In genomic region chr7:112252691-112253090, GRCh38 we compare ENCODE assay signal across 20 cellular contexts. TPM values are rescaled to one million over a fixed set of nuclear protein-coding genes. Genes with fewer than 3 reads are reported as not detected.
DNase-seq lines count a peak whose midpoint lies in the region; ATAC-seq and TF ChIP-seq lines count a peak whose summit lies in the region.
"Had no signal": no experiment of that assay in that cellular context is flagged by ENCODE, and none has a peak within 500 bp of the region (broad histone marks: within the 10 kb centered on the region; RNA-seq: fewer than 3 reads in every experiment).

No MANE protein-coding gene starts in this region.

- peaks cover 4% of the 10 kb centered on the region for H3K9me3 Mint-ChIP-seq in memory B cell
- H3K9me3 Mint-ChIP-seq in effector memory CD8-positive, alpha-beta T cell, result no peaks in the 10 kb centered on the region

- H3K27me3 ChIP-seq in SK-N-SH (ENCODE audit: insufficient read depth) (no peaks in the 10 kb centered on the region), PC-3 (ENCODE audit: low read length) (no peaks in the 10 kb centered on the region)

- POLR2A ChIA-PET in SK-N-SH (lab: Yijun Ruan, JAX), result no interaction called here
- POLR2A ChIA-PET in PC-3 (lab: Charles Lee; ENCODE audit: unreplicated experiment), result no interaction called here

- H3F3A ChIP-seq in SK-N-SH (replicated peaks; ENCODE audit: insufficient read depth), result no peaks in the 10 kb centered on the region
- no peaks in the 10 kb centered on the region for H3F3A ChIP-seq in PC-3 (ENCODE audit: low read length, unreplicated experiment)

- intact Hi-C loops in PC-3 (cut with micrococcal nuclease), result no loop called here

- TF ChIP-seq EP300 in SK-N-SH (IDR thresholded peaks at IDR 0.05; ENCODE audit: borderline replicate concordance in 1 of 2, low read depth in 1 of 2, low read length in 1 of 2), result peak in 1 of 2 experiments; percentile 7; a peak in 1 of 4 replicates

- H3K4me3 ChIP-seq in SK-N-SH (ENCODE audit: low read depth in 2 of 2, low read length in 1 of 2), result no peak overlapping the region
- no peak overlapping the region for H3K4me3 ChIP-seq in PC-3 (ENCODE audit: low read length)
- H3K4me3 ChIP-seq: PC-9 had no signal

- peaks cover 0 to 7% of the 10 kb centered on the region in 2 experiments; a peak in 2 of 4 replicates for H3K4me1 ChIP-seq in SK-N-SH (ENCODE audit: control insufficient read depth in 1 of 2, insufficient read depth in 2 of 2, low read depth in 1 of 2, low read length in 1 of 2)
- peaks cover 6% of the 10 kb centered on the region; the same call in 1 of the 2 replicates for H3K4me1 ChIP-seq in PC-3 (ENCODE audit: insufficient read depth, low read length)

- no peaks in the 10 kb centered on the region for H3K9me3 ChIP-seq in SK-N-SH
- H3K9me3 ChIP-seq in PC-3 (ENCODE audit: low read length), result no peaks in the 10 kb centered on the region

- H3K36me3 Mint-ChIP-seq in memory B cell, result peaks cover 10% of the 10 kb centered on the region
- no peaks in the 10 kb centered on the region for H3K36me3 Mint-ChIP-seq in effector memory CD8-positive, alpha-beta T cell (ENCODE audit: insufficient read depth)

- WGBS in SK-N-SH (ENCODE audit: low lambda C conversion rate), result 66% methylated on average over 3 of the region's 3 CpGs

- H2AFZ ChIP-seq in SK-N-SH (ENCODE audit: low read depth) (no peak overlapping the region), PC-3 (ENCODE audit: low read length) (no peak overlapping the region)
- H2AFZ ChIP-seq: PC-9 had no signal

- no peak overlapping the region for H3K27ac ChIP-seq in SK-N-SH (ENCODE audit: low read depth in 2 of 2, low read length in 1 of 2)
- H3K27ac ChIP-seq in cingulate gyrus (ENCODE audit: low read depth, low read length), result peak overlapping the region; percentile 69
- H3K27ac ChIP-seq in PC-3 (ENCODE audit: low read length), result no peak overlapping the region
- H3K27ac ChIP-seq: 22Rv1, C4-2B, PC-9, RWPE1 had no signal

- TF ChIP-seq CTCF in SK-N-SH (IDR thresholded peaks at IDR 0.05) (no peak), PC-3 (conservative IDR thresholded peaks at IDR 0.05; ENCODE audit: low read depth, low read length) (no peak)

- no peaks in the 10 kb centered on the region for H3K27me3 Mint-ChIP-seq in memory B cell
- H3K27me3 Mint-ChIP-seq in effector memory CD8-positive, alpha-beta T cell, result no peaks in the 10 kb centered on the region

- CTCF ChIA-PET in SK-N-SH (lab: Yijun Ruan, JAX), result no interaction called here
- CTCF ChIA-PET in PC-3 (lab: Charles Lee), result no interaction called here

- H3K36me3 ChIP-seq in SK-N-SH (replicated peaks in 1 of 2; ENCODE audit: control insufficient read depth in 1 of 2, insufficient read depth in 2 of 2, low read length in 1 of 2) (no peaks in the 10 kb centered on the region), PC-3 (ENCODE audit: low read depth, low read length) (no peaks in the 10 kb centered on the region)

- H3K9ac ChIP-seq in SK-N-SH (no peak overlapping the region), PC-3 (ENCODE audit: low read length) (no peak overlapping the region)

- H3K4me2 ChIP-seq in SK-N-SH (no peak overlapping the region), PC-3 (ENCODE audit: low read length) (no peak overlapping the region)
- H3K4me2 ChIP-seq: PC-9 had no signal

- ATAC-seq in SK-N-SH treated with all-trans-retinoic acid at 6 μM for 48 hours (no peak), memory B cell (ENCODE audit: low read depth) (no peak), PC-3 (no peak), GM18519 (IDR thresholded peaks at IDR 0.05; ENCODE audit: low FRiP score, unreplicated experiment) (no peak), GM21723 (IDR thresholded peaks at IDR 0.05; ENCODE audit: unreplicated experiment) (no peak)
- no peak for ATAC-seq in effector memory CD8-positive, alpha-beta T cell (replicated peaks)

- H3K4me3 Mint-ChIP-seq in memory B cell, result no peak overlapping the region
- no peak overlapping the region for H3K4me3 Mint-ChIP-seq in effector memory CD8-positive, alpha-beta T cell

- TF ChIP-seq RAD21 in SK-N-SH (IDR thresholded peaks at IDR 0.05; ENCODE audit: low read length), result no peak

- H3K27ac Mint-ChIP-seq in memory B cell, result peak overlapping the region; percentile 21
- H3K27ac Mint-ChIP-seq in effector memory CD8-positive, alpha-beta T cell, result peak overlapping the region in 1 of 2 donors; percentile 4

- no peaks in the 10 kb centered on the region; the same call in 1 of the 2 replicates for H3K79me2 ChIP-seq in SK-N-SH (ENCODE audit: insufficient read depth)
- H3K79me2 ChIP-seq in PC-3 (ENCODE audit: low read length), result no peaks in the 10 kb centered on the region

- no peaks in the 10 kb centered on the region for H3K9me2 ChIP-seq in SK-N-SH
- H3K9me2 ChIP-seq in PC-3 (replicated peaks; ENCODE audit: low read length), result no peaks in the 10 kb centered on the region

- DNase-seq in SK-N-SH (no peak), memory B cell (ENCODE audit: low spot score in 2 of 2) (no peak), PC-3 (no peak)
- DNase-seq in effector memory CD8-positive, alpha-beta T cell, result no peak
- DNase-seq: AML-193, DMS79 treated with DMSO at 0.1 percent for 48 hours, GOT3, KBM-7, NCI-H1694 treated with DMSO at 0.1 percent for 48 hours, NCI-H2227 treated with DMSO at 0.1 percent for 48 hours, NCI-H524 treated with DMSO at 0.1 percent for 48 hours, PC-9, SIG-M5 had no signal

- no TSS peak for BruUV-seq in PC-3 (replicated peaks; lab: Mats Ljungman, UMichigan)

- H4K20me1 ChIP-seq in SK-N-SH (ENCODE audit: insufficient read depth) (no peaks in the 10 kb centered on the region), PC-3 (ENCODE audit: low read length) (no peaks in the 10 kb centered on the region)

- H3K4me1 Mint-ChIP-seq in memory B cell, result peaks cover 21% of the 10 kb centered on the region
- H3K4me1 Mint-ChIP-seq in effector memory CD8-positive, alpha-beta T cell (ENCODE audit: low read depth in 2 of 2), result peaks cover 14 to 44% of the 10 kb centered on the region in 2 donors

TF ChIP-seq in SK-N-SH, 30 proteins besides CTCF, POLR2A, EP300 and RAD21:
- no peak for TF ChIP-seq TCF12 (IDR thresholded peaks at IDR 0.05)
- TF ChIP-seq MAX (IDR thresholded peaks at IDR 0.05; ENCODE audit: low read depth), result no peak
- TF ChIP-seq GATA2 (CRISPR knock-in tag; IDR thresholded peaks at IDR 0.05), result peak; percentile 46; the same call in 1 of the 2 replicates

TF ChIP-seq in SK-N-SH treated with all-trans-retinoic acid at 6 μM for 48 hours, 23 proteins besides CTCF, POLR2A, EP300 and RAD21:
- no peak for TF ChIP-seq RARB (CRISPR knock-in tag; IDR thresholded peaks at IDR 0.05)
- TF ChIP-seq TSHZ2 (CRISPR knock-in tag; IDR thresholded peaks at IDR 0.05), result no peak
- no peak for TF ChIP-seq SNAI2 (CRISPR knock-in tag; IDR thresholded peaks at IDR 0.05)
- TF ChIP-seq TOX (CRISPR knock-in tag; IDR thresholded peaks at IDR 0.05; ENCODE audit: borderline replicate concordance), result no peak

RNA-seq across cellular contexts. Expression of gene ZNF277, which starts 46.2 kb away (rescaled TPM):
- polyA plus RNA-seq in SK-N-SH (2012; rRNA removed), result 11.5 and 12.9 TPM in 2 replicates
- 19.4 and 23.0 TPM in 2 replicates for polyA plus RNA-seq in SK-N-SH (2012; cell fraction: cytosol; rRNA removed)
- polyA plus RNA-seq in SK-N-SH (2012; cell fraction: nucleus; rRNA removed), result 3.1 and 7.6 TPM in 2 replicates
- total RNA-seq in PC-3 (2014; rRNA removed), result 8.7 and 14.0 TPM in 2 replicates

RNA-seq across cellular contexts. Expression of gene DOCK4, which starts 46.5 kb away (rescaled TPM):
- polyA plus RNA-seq in SK-N-SH (2012; rRNA removed), result 8.5 and 8.9 TPM in 2 replicates
- 9.0 and 9.5 TPM in 2 replicates for polyA plus RNA-seq in SK-N-SH (2012; cell fraction: cytosol; rRNA removed)
- polyA plus RNA-seq in SK-N-SH (2012; cell fraction: nucleus; rRNA removed), result 12.5 and 19.7 TPM in 2 replicates
- total RNA-seq in PC-3 (2014; rRNA removed), result 21.8 and 25.4 TPM in 2 replicates
